ENCODE assay signal across 8 cellular contexts in the genomic region with DNA sequence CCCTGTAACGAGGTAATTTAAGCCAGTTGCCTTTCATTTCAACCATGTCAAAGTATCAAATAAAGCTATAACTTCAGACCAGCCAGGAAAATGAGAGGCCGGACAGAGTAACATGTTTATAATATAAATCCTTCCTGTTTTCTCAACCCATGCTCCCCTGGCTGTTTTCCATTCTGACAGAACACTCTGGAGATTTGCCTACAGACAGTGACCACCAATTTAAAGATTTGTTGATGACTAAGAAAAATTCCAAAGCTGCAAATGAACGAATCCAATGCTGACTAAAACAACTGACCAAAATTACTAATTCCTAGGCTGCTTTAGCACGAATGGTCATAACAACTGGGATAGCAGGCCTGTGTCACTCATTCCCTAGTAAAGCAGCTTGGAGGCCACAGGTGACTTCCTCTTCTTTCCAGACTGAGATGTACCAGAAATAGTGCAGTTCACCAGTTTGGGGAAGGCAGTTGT.
DNase-seq lines count a peak whose midpoint lies in the region; ATAC-seq and TF ChIP-seq lines count a peak whose summit lies in the region.

No MANE protein-coding gene starts in this region.

- H3K9me3 Mint-ChIP-seq in nephron = no peaks in the 10 kb centered on the region
- H3K9me3 Mint-ChIP-seq in activated T-cell treated with anti-CD3 and anti-CD28 coated beads, Interleukin-2, amount 50 U/mL, for 72 hours = no peaks in the 10 kb centered on the region
- H3K9me3 Mint-ChIP-seq in stimulated activated memory B cell treated with anti-CD40 and anti-IgM and Interleukin-4, amounts not matched to agents 10 μg/mL and 1 μg/mL and 100 μg/mL, for 72 hours = no peaks in the 10 kb centered on the region

- no peaks in the 10 kb centered on the region for H3K9me3 ChIP-seq in duodenal mucosa (ENCODE audit: control insufficient read depth in 1 of 2, low read length in 2 of 2)

- H3K27ac ChIP-seq in duodenal mucosa (ENCODE audit: low read depth, low read length) = peak overlapping the region; percentile 63

- no peaks in the 10 kb centered on the region for H3K27me3 Mint-ChIP-seq in nephron (ENCODE audit: low read depth)
- peaks cover 5% of the 10 kb centered on the region for H3K27me3 Mint-ChIP-seq in activated T-cell treated with anti-CD3 and anti-CD28 coated beads, Interleukin-2, amount 50 U/mL, for 72 hours (ENCODE audit: low read depth)
- H3K27me3 Mint-ChIP-seq in stimulated activated memory B cell treated with anti-CD40 and anti-IgM and Interleukin-4, amounts not matched to agents 10 μg/mL and 1 μg/mL and 100 μg/mL, for 72 hours = no peaks in the 10 kb centered on the region

- peak overlapping the region; percentile 84 to 96 (median 95) for H3K27ac Mint-ChIP-seq in nephron
- no peak overlapping the region for H3K27ac Mint-ChIP-seq in activated T-cell treated with anti-CD3 and anti-CD28 coated beads, Interleukin-2, amount 50 U/mL, for 72 hours
- no peak overlapping the region for H3K27ac Mint-ChIP-seq in stimulated activated memory B cell treated with anti-CD40 and anti-IgM and Interleukin-4, amounts not matched to agents 10 μg/mL and 1 μg/mL and 100 μg/mL, for 72 hours

- DNase-seq in AG09309 (ENCODE audit: low read depth) (peak; percentile 90), NCI-H226 (peak; percentile 85)
- DNase-seq in activated T-cell treated with anti-CD3 and anti-CD28 coated beads, Interleukin-2, amount 50 U/mL, for 72 hours = no peak

- H3K4me1 Mint-ChIP-seq in nephron = peaks cover 79% of the 10 kb centered on the region
- H3K4me1 Mint-ChIP-seq in activated T-cell treated with anti-CD3 and anti-CD28 coated beads, Interleukin-2, amount 50 U/mL, for 72 hours (ENCODE audit: low read depth) = peaks cover 43% of the 10 kb centered on the region
- peaks cover 12% of the 10 kb centered on the region for H3K4me1 Mint-ChIP-seq in stimulated activated memory B cell treated with anti-CD40 and anti-IgM and Interleukin-4, amounts not matched to agents 10 μg/mL and 1 μg/mL and 100 μg/mL, for 72 hours

- TF ChIP-seq CTCF in AG09309 (IDR thresholded peaks at IDR 0.05; ENCODE audit: control insufficient read depth, insufficient read depth, low read depth, low read length, missing control alignments) (no peak), nephron (IDR thresholded peaks at IDR 0.05; ENCODE audit: unreplicated experiment in 3 of 3) (no peak)

- no peaks in the 10 kb centered on the region for H3K27me3 ChIP-seq in duodenal mucosa (ENCODE audit: control insufficient read depth in 1 of 2, insufficient read depth in 2 of 2, low read length in 2 of 2)

- no peak overlapping the region for H3K4me3 ChIP-seq in AG09309 (ENCODE audit: control insufficient read depth, low read depth, low read length)
- H3K4me3 ChIP-seq in duodenal mucosa (ENCODE audit: low read depth in 1 of 2, low read length in 2 of 2) = no peak overlapping the region

- H3K9ac ChIP-seq in duodenal mucosa (ENCODE audit: low read depth in 1 of 2, low read length in 2 of 2) = peak overlapping the region in 1 of 2 donors; percentile 21

- ATAC-seq in GM19455 (IDR thresholded peaks at IDR 0.05; ENCODE audit: unreplicated experiment) (no peak), HG02884 (IDR thresholded peaks at IDR 0.05; ENCODE audit: unreplicated experiment) (no peak)
- ATAC-seq in activated T-cell treated with anti-CD3 and anti-CD28 coated beads, Interleukin-2, amount 50 U/mL, for 72 hours (replicated peaks in 1 of 2) = no peak
- ATAC-seq in stimulated activated memory B cell treated with anti-CD40 and anti-IgM and Interleukin-4, amounts not matched to agents 10 μg/mL and 1 μg/mL and 100 μg/mL, for 72 hours = no peak

- no peaks in the 10 kb centered on the region for H3K36me3 Mint-ChIP-seq in nephron (ENCODE audit: low read depth)
- H3K36me3 Mint-ChIP-seq in activated T-cell treated with anti-CD3 and anti-CD28 coated beads, Interleukin-2, amount 50 U/mL, for 72 hours (ENCODE audit: insufficient read depth in 2 of 2) = peaks cover 0 to 3% of the 10 kb centered on the region in 2 donors
- H3K36me3 Mint-ChIP-seq in stimulated activated memory B cell treated with anti-CD40 and anti-IgM and Interleukin-4, amounts not matched to agents 10 μg/mL and 1 μg/mL and 100 μg/mL, for 72 hours = peaks cover 6% of the 10 kb centered on the region

- H3K36me3 ChIP-seq in duodenal mucosa (ENCODE audit: control insufficient read depth in 1 of 2, insufficient read depth in 2 of 2, low read length in 2 of 2) = no peaks in the 10 kb centered on the region

- H3K4me1 ChIP-seq in duodenal mucosa (ENCODE audit: control insufficient read depth in 1 of 2, insufficient read depth in 2 of 2, low read length in 2 of 2) = peaks cover 5 to 9% of the 10 kb centered on the region in 2 donors

- H3K4me3 Mint-ChIP-seq in nephron = peak overlapping the region in 2 of 3 experiments; percentile 35 to 41
- no peak overlapping the region for H3K4me3 Mint-ChIP-seq in activated T-cell treated with anti-CD3 and anti-CD28 coated beads, Interleukin-2, amount 50 U/mL, for 72 hours
- no peak overlapping the region for H3K4me3 Mint-ChIP-seq in stimulated activated memory B cell treated with anti-CD40 and anti-IgM and Interleukin-4, amounts not matched to agents 10 μg/mL and 1 μg/mL and 100 μg/mL, for 72 hours

Comparison
In these comparisons a context has a peak if more than half of its experiments do, and no peak if none do; other contexts are left out.
1. DNase-seq: peak in AG09309 (single experiment) and NCI-H226 (single experiment); none in activated T-cell treated with anti-CD3 and anti-CD28 coated beads, Interleukin-2, amount 50 U/mL, for 72 hours (0 of 2).
2. H3K27ac Mint-ChIP-seq: peak in nephron (3 of 3); none in activated T-cell treated with anti-CD3 and anti-CD28 coated beads, Interleukin-2, amount 50 U/mL, for 72 hours (single experiment) and stimulated activated memory B cell treated with anti-CD40 and anti-IgM and Interleukin-4, amounts not matched to agents 10 μg/mL and 1 μg/mL and 100 μg/mL, for 72 hours (single experiment).
3. H3K4me3 Mint-ChIP-seq: peak in nephron (2 of 3); none in activated T-cell treated with anti-CD3 and anti-CD28 coated beads, Interleukin-2, amount 50 U/mL, for 72 hours (0 of 2) and stimulated activated memory B cell treated with anti-CD40 and anti-IgM and Interleukin-4, amounts not matched to agents 10 μg/mL and 1 μg/mL and 100 μg/mL, for 72 hours (single experiment).